ENCODE assay signal across 26 cellular contexts in genomic region chr17:50803676-50804075, GRCh38. TPM values are rescaled to one million over a fixed set of nuclear protein-coding genes. Genes with fewer than 3 reads are reported as not detected.
"Had no signal": no experiment of that assay in that cellular context is flagged by ENCODE, and none has a peak within 500 bp of the region (broad histone marks: within the 10 kb centered on the region; RNA-seq: fewer than 3 reads in every experiment).

No MANE protein-coding gene starts in this region.

- H3K9me3 Mint-ChIP-seq: activated T-cell treated with anti-CD3 and anti-CD28 coated beads, Interleukin-2, amount 50 U/mL, for 72 hours; central memory CD8-positive, alpha-beta T cell; WTC11 had no signal

- H3K9me3 ChIP-seq: body of pancreas, heart left ventricle, lower lobe of right lung, tibial artery had no signal

- ATAC-seq: activated CD8-positive, alpha-beta T cell treated with anti-CD3 and anti-CD28 coated beads, Interleukin-2, amount 10 ng/mL, durations not matched to agents 7 days and 5 days; activated T-cell treated with anti-CD3 and anti-CD28 coated beads, Interleukin-2, amount 50 U/mL, for 72 hours; body of pancreas; heart left ventricle; left colon; lower lobe of right lung; WTC11 had no signal

- H3K4me1 Mint-ChIP-seq: central memory CD8-positive, alpha-beta T cell had no signal

- H3K27me3 Mint-ChIP-seq: activated naive CD8-positive, alpha-beta T cell; central memory CD8-positive, alpha-beta T cell had no signal

- FAIRE-seq: urothelium cell line had no signal

- DNase-seq: activated CD4-positive, alpha-beta T cell treated with anti-CD3 and anti-CD28 coated beads for 48 hours; activated CD8-positive, alpha-beta memory T cell treated with anti-CD3 and anti-CD28 coated beads, Interleukin-2, amount 50 U/mL, for 4 hours; activated CD8-positive, alpha-beta T cell treated with anti-CD3 and anti-CD28 coated beads, Interleukin-2, amount 10 ng/mL, durations not matched to agents 7 days and 5 days; activated gamma-delta T cell; activated T-cell treated with anti-CD3 and anti-CD28 coated beads, Interleukin-2, amount 50 U/mL, for 72 hours; amniotic stem cell; body of pancreas; cortex of kidney; effector CD8-positive, alpha-beta T cell; foreskin melanocyte; heart left ventricle; left colon; lower lobe of right lung; nucleus accumbens; retina; stimulated activated CD4-positive, alpha-beta T cell treated with anti-CD3 and anti-CD28 coated beads, Interleukin-4, amount 100 ng/mL, for 1 hour; stimulated activated naive CD4-positive, alpha-beta T cell; T-helper 1 cell; tibial artery had no signal

- H3K4me3 Mint-ChIP-seq: activated CD8-positive, alpha-beta T cell treated with anti-CD3 and anti-CD28 coated beads, Interleukin-2, amount 10 ng/mL, durations not matched to agents 7 days and 5 days; activated naive CD8-positive, alpha-beta T cell; activated T-cell treated with anti-CD3 and anti-CD28 coated beads, Interleukin-2, amount 50 U/mL, for 72 hours; central memory CD8-positive, alpha-beta T cell; WTC11 had no signal

- H3K36me3 ChIP-seq: heart left ventricle, lower lobe of right lung, tibial artery had no signal

- H3K4me1 ChIP-seq: lower lobe of right lung had no signal

- H3K27ac ChIP-seq: body of pancreas, epithelial cell of prostate, heart left ventricle, lower lobe of right lung, tibial artery had no signal

- H3K4me3 ChIP-seq: body of pancreas, heart left ventricle, lower lobe of right lung, tibial artery had no signal

- H3K36me3 Mint-ChIP-seq: activated naive CD8-positive, alpha-beta T cell; WTC11 had no signal

- H3K27me3 ChIP-seq: body of pancreas, heart left ventricle, tibial artery had no signal

RNA-seq across cellular contexts. Expression of gene WFIKKN2, which starts 31.7 kb away (rescaled TPM):
- total RNA-seq: activated CD8-positive, alpha-beta T cell treated with anti-CD3 and anti-CD28 coated beads, Interleukin-2, amount 10 ng/mL, durations not matched to agents 7 days and 5 days; activated T-cell treated with anti-CD3 and anti-CD28 coated beads, Interleukin-2, amount 50 U/mL, for 72 hours had no signal

RNA-seq across cellular contexts. Expression of gene ANKRD40CL, which starts 36.4 kb away (rescaled TPM):
- total RNA-seq: activated CD8-positive, alpha-beta T cell treated with anti-CD3 and anti-CD28 coated beads, Interleukin-2, amount 10 ng/mL, durations not matched to agents 7 days and 5 days; activated T-cell treated with anti-CD3 and anti-CD28 coated beads, Interleukin-2, amount 50 U/mL, for 72 hours; fibroblast of lung; heart left ventricle; lower lobe of right lung; subcutaneous adipose tissue; WTC11 had no signal
- polyA plus RNA-seq: fibroblast of lung, heart left ventricle had no signal
